2 cellular contexts compared by ENCODE assay signal in genomic region chr7:101859411-101860106, GRCh38.
A peak's percentile ranks its signal among the peaks of the same experiment; 100 is the strongest.
TF ChIP-seq lines count a peak whose summit lies in the region.

No MANE protein-coding gene starts in this region.

TF ChIP-seq in HEK293, 187 proteins besides CTCF, POLR2A, EP300 and RAD21 (continued from another document):
- TF ChIP-seq RBAK (tag by site-specific recombination; IDR thresholded peaks at IDR 0.05), result no peak
- no peak for TF ChIP-seq KLF17 (tag by site-specific recombination; IDR thresholded peaks at IDR 0.05)
- no peak for TF ChIP-seq MYNN (tag by site-specific recombination; IDR thresholded peaks at IDR 0.05; ENCODE audit: borderline replicate concordance)
- no peak for TF ChIP-seq ZNF624 (tag by site-specific recombination; IDR thresholded peaks at IDR 0.05)
- no peak for TF ChIP-seq ZBTB10 (tag by site-specific recombination; IDR thresholded peaks at IDR 0.05)
- TF ChIP-seq SCRT2 (tag by site-specific recombination; IDR thresholded peaks at IDR 0.05), result peak; percentile 98
- TF ChIP-seq KLF7 (tag by site-specific recombination; IDR thresholded peaks at IDR 0.05; ENCODE audit: borderline replicate concordance), result no peak
- TF ChIP-seq GFI1B (tag by site-specific recombination; IDR thresholded peaks at IDR 0.05), result no peak
- TF ChIP-seq ZNF335 (tag by site-specific recombination; conservative IDR thresholded peaks at IDR 0.05), result no peak
- TF ChIP-seq ZNF449 (tag by site-specific recombination; IDR thresholded peaks at IDR 0.05), result no peak

TF ChIP-seq in K562, 482 proteins besides CTCF, POLR2A, EP300 and RAD21 (continued from another document and continues in another):
- 0 out of 4 replicates have a peak, but pooled peaks of 1 of the 2 experiments have one; percentile 16 for TF ChIP-seq MLLT1 (IDR thresholded peaks at IDR 0.05)
- no peak for TF ChIP-seq TSC22D4 (tag; IDR thresholded peaks at IDR 0.05)
- TF ChIP-seq BCL6 (CRISPR knock-in tag; IDR thresholded peaks at IDR 0.05), result no peak
- no peak for TF ChIP-seq ZNF436 (CRISPR knock-in tag; IDR thresholded peaks at IDR 0.05)
- TF ChIP-seq GATA2 (CRISPR knock-in tag; IDR thresholded peaks at IDR 0.05), result no peak
- no peak for TF ChIP-seq ETV1 (tag; conservative IDR thresholded peaks at IDR 0.05; ENCODE audit: low read depth)
- no peak for TF ChIP-seq ZNF75A (CRISPR knock-in tag; IDR thresholded peaks at IDR 0.05)
- no peak for TF ChIP-seq SREBF1 (IDR thresholded peaks at IDR 0.05; ENCODE audit: borderline replicate concordance, low read depth, low read length)
- no peak for TF ChIP-seq USF2 (CRISPR knock-in tag; IDR thresholded peaks at IDR 0.05)
- no peak for TF ChIP-seq TRIM28 (IDR thresholded peaks at IDR 0.05)
- TF ChIP-seq SP1 (CRISPR knock-in tag; IDR thresholded peaks at IDR 0.05), result no peak
- TF ChIP-seq MECOM (CRISPR knock-in tag; IDR thresholded peaks at IDR 0.05), result no peak
- TF ChIP-seq THAP12 (CRISPR knock-in tag; IDR thresholded peaks at IDR 0.05), result no peak
- TF ChIP-seq CEBPZ (IDR thresholded peaks at IDR 0.05; ENCODE audit: borderline replicate concordance, low read depth, low read length), result no peak
- TF ChIP-seq ZNF639 (CRISPR knock-in tag; conservative IDR thresholded peaks at IDR 0.05 in 1 of 2, IDR thresholded peaks at IDR 0.05 in 1 of 2), result no peak
- no peak for TF ChIP-seq SMAD3 (CRISPR knock-in tag; conservative IDR thresholded peaks at IDR 0.05)
- TF ChIP-seq EHMT2 (IDR thresholded peaks at IDR 0.05), result 0 out of 2 replicates have a peak, but pooled peaks have one; percentile 17
- TF ChIP-seq HSF4 (CRISPR knock-in tag; IDR thresholded peaks at IDR 0.05; ENCODE audit: borderline replicate concordance), result no peak
- TF ChIP-seq ZNF347 (CRISPR knock-in tag; IDR thresholded peaks at IDR 0.05; ENCODE audit: low read depth), result no peak
- TF ChIP-seq ZNF668 (CRISPR knock-in tag; IDR thresholded peaks at IDR 0.05), result no peak
- no peak for TF ChIP-seq ZKSCAN8 (CRISPR knock-in tag; IDR thresholded peaks at IDR 0.05)
- no peak for TF ChIP-seq ZNF561 (CRISPR knock-in tag; conservative IDR thresholded peaks at IDR 0.05)
- TF ChIP-seq MAFK (IDR thresholded peaks at IDR 0.05; ENCODE audit: low read length), result no peak
- TF ChIP-seq OTX1 (CRISPR knock-in tag; IDR thresholded peaks at IDR 0.05), result no peak
- TF ChIP-seq CEBPG (CRISPR knock-in tag; IDR thresholded peaks at IDR 0.05), result no peak
- 0 out of 4 replicates have a peak, but pooled peaks of 1 of the 2 experiments have one; percentile 42 for TF ChIP-seq CEBPG (tag; conservative IDR thresholded peaks at IDR 0.05 in 1 of 2, IDR thresholded peaks at IDR 0.05 in 1 of 2)
- no peak for TF ChIP-seq ATF4 (CRISPR knock-in tag; IDR thresholded peaks at IDR 0.05)
- no peak for TF ChIP-seq FOXK2 (conservative IDR thresholded peaks at IDR 0.05 in 1 of 2, IDR thresholded peaks at IDR 0.05 in 1 of 2; ENCODE audit: low read depth in 2 of 2)
- no peak for TF ChIP-seq ZNF507 (tag; conservative IDR thresholded peaks at IDR 0.05)
- no peak for TF ChIP-seq HDGF (IDR thresholded peaks at IDR 0.05)
- TF ChIP-seq ZNF778 (CRISPR knock-in tag; IDR thresholded peaks at IDR 0.05), result no peak
- TF ChIP-seq NR2C2 (CRISPR knock-in tag; IDR thresholded peaks at IDR 0.05), result no peak
- TF ChIP-seq NR2C2 (tag; IDR thresholded peaks at IDR 0.05), result no peak
- TF ChIP-seq ARID3A (IDR thresholded peaks at IDR 0.05; ENCODE audit: borderline replicate concordance, low read depth, low read length), result no peak
- TF ChIP-seq EGR1 (conservative IDR thresholded peaks at IDR 0.05), result no peak
- TF ChIP-seq MTA1 (IDR thresholded peaks at IDR 0.05; ENCODE audit: borderline replicate concordance), result peak; percentile 58; the same call in 1 of the 2 replicates
- TF ChIP-seq CREB5 (CRISPR knock-in tag; IDR thresholded peaks at IDR 0.05), result no peak
- 0 out of 2 replicates have a peak, but pooled peaks have one; percentile 6 for TF ChIP-seq ZBTB26 (CRISPR knock-in tag; IDR thresholded peaks at IDR 0.05)
- no peak for TF ChIP-seq USF1 (CRISPR knock-in tag; IDR thresholded peaks at IDR 0.05)
- TF ChIP-seq NFE2 (IDR thresholded peaks at IDR 0.05; ENCODE audit: low read depth), result no peak
- no peak for TF ChIP-seq NFIC (IDR thresholded peaks at IDR 0.05)
- TF ChIP-seq ARID3B (CRISPR knock-in tag; IDR thresholded peaks at IDR 0.05; ENCODE audit: borderline replicate concordance), result no peak
